Comparison of ENCODE assay signal across 15 cellular contexts in genomic region chr5:140348104-140348503, GRCh38. TPM values are rescaled to one million over a fixed set of nuclear protein-coding genes. Genes with fewer than 3 reads are reported as not detected.
DNase-seq lines count a peak whose midpoint lies in the region; ATAC-seq and TF ChIP-seq lines count a peak whose summit lies in the region.
"Had no signal": no experiment of that assay in that cellular context is flagged by ENCODE, and none has a peak within 500 bp of the region (broad histone marks: within the 10 kb centered on the region; RNA-seq: fewer than 3 reads in every experiment).

No MANE protein-coding gene starts in this region.

- H3K27me3 ChIP-seq in heart left ventricle, result no peaks in the 10 kb centered on the region
- no peaks in the 10 kb centered on the region for H3K27me3 ChIP-seq in mucosa of rectum (ENCODE audit: control insufficient read depth in 2 of 2, insufficient read depth in 2 of 2, low read length in 2 of 2)
- H3K27me3 ChIP-seq: left lung had no signal

- H3K9me3 Mint-ChIP-seq in type B pancreatic cell, result no peaks in the 10 kb centered on the region

- H3K27me3 Mint-ChIP-seq in type B pancreatic cell, result peaks cover 51% of the 10 kb centered on the region

- peaks cover 26% of the 10 kb centered on the region for H3K4me1 Mint-ChIP-seq in type B pancreatic cell (ENCODE audit: unreplicated experiment)

- intact Hi-C loops in heart left ventricle (cut with DNase I), result loop anchor here in 6 of 10 donors (5.0 to 10.0 kb wide), 5 partner anchors 46 to 273 kb away; partner anchors contain the start of genes PFDN1 (in 3 of the 6) and CYSTM1 (in 1 of the 6)
- intact Hi-C loops in left cardiac atrium (cut with DNase I), result loop anchor here (5.0 to 10.0 kb wide), 2 partner anchors 53 to 171 kb away; partner anchors contain the start of gene CYSTM1 (in 1 of the 2)

- no peak overlapping the region for H3K4me3 ChIP-seq in heart left ventricle
- H3K4me3 ChIP-seq in mucosa of rectum (ENCODE audit: low read length in 2 of 2), result no peak overlapping the region
- H3K4me3 ChIP-seq: left lung had no signal

- H3K27ac ChIP-seq in heart left ventricle, result peak overlapping the region in 11 of 12 donors; percentile 86 to 99 (median 94)
- peak overlapping the region; percentile 86 for H3K27ac ChIP-seq in VCaP
- peak overlapping the region; percentile 71 to 74 for H3K27ac ChIP-seq in mucosa of rectum (ENCODE audit: low read depth in 2 of 2, low read length in 2 of 2)
- H3K27ac ChIP-seq: HL-60, left lung had no signal

- H3K27ac Mint-ChIP-seq in type B pancreatic cell, result peak overlapping the region; percentile 75

- H3K36me3 ChIP-seq in heart left ventricle, result peaks cover 0 to 10% (median 0%) of the 10 kb centered on the region in 9 donors
- no peaks in the 10 kb centered on the region for H3K36me3 ChIP-seq in mucosa of rectum (ENCODE audit: control insufficient read depth in 2 of 2, insufficient read depth in 2 of 2, low read length in 2 of 2)
- H3K36me3 ChIP-seq: left lung had no signal

- no peak for TF ChIP-seq POLR2A in heart left ventricle (IDR thresholded peaks at IDR 0.05)

- no peak for DNase-seq in heart left ventricle
- no peak for DNase-seq in left cardiac atrium
- no peak for DNase-seq in type B pancreatic cell (ENCODE audit: extremely low spot score, unreplicated experiment)
- DNase-seq in activated effector memory CD4-positive, alpha-beta T cell treated with anti-CD3 and anti-CD28 coated beads, Interleukin-2, amount 50 U/mL, for 16 hours, result no peak
- DNase-seq: activated CD4-positive, alpha-beta T cell treated with anti-CD3 and anti-CD28 coated beads, Interleukin-2, amount 50 U/mL, for 4 hours; activated naive CD4-positive, alpha-beta T cell treated with Interleukin-2 at 50 U/mL for 16 hours; left lung; T-helper 1 cell had no signal

- H3K36me3 Mint-ChIP-seq in type B pancreatic cell, result no peaks in the 10 kb centered on the region

- H3K9me3 ChIP-seq in heart left ventricle (no peaks in the 10 kb centered on the region), mucosa of rectum (ENCODE audit: control insufficient read depth in 2 of 2, low read length in 2 of 2) (no peaks in the 10 kb centered on the region)
- H3K9me3 ChIP-seq: left lung had no signal

- 63 to 73% (median 68%) methylated on average over 4 of the region's 4 CpGs for WGBS in heart left ventricle, 4 donors

- H3K4me3 Mint-ChIP-seq in type B pancreatic cell, result peak overlapping the region; percentile 23

- ATAC-seq in heart left ventricle, result no peak
- ATAC-seq in left cardiac atrium, result no peak
- ATAC-seq in activated CD4-positive, CD25-positive, alpha-beta regulatory T cell treated with anti-CD3 and anti-CD28 coated beads, Interleukin-2, amount 50 U/mL, for 24 hours, result no peak
- no peak for ATAC-seq in HG02840 (IDR thresholded peaks at IDR 0.05; ENCODE audit: low FRiP score, unreplicated experiment)
- ATAC-seq: left lung had no signal

- TF ChIP-seq CTCF in heart left ventricle (IDR thresholded peaks at IDR 0.05) (no peak), VCaP (conservative IDR thresholded peaks at IDR 0.05) (no peak), type B pancreatic cell (conservative IDR thresholded peaks at IDR 0.05) (no peak)

- H3K9ac ChIP-seq in mucosa of rectum (ENCODE audit: low read depth in 1 of 2, low read length in 2 of 2), result peak overlapping the region in 1 of 2 donors; percentile 24

- peaks cover 8 to 49% (median 38%) of the 10 kb centered on the region in 12 donors for H3K4me1 ChIP-seq in heart left ventricle
- H3K4me1 ChIP-seq in mucosa of rectum (ENCODE audit: control insufficient read depth in 2 of 2, insufficient read depth in 2 of 2, low read length in 2 of 2), result peaks cover 26 to 43% of the 10 kb centered on the region in 2 donors

RNA-seq across cellular contexts. Expression of gene HBEGF, which starts 1.7 kb away (rescaled TPM):
- total RNA-seq in heart left ventricle, result 10 to 100 TPM; 23.6 to 60.1 (median 34.9) TPM
- 10 to 100 TPM; 18.2 to 50.7 TPM for polyA plus RNA-seq in heart left ventricle
- 10 to 100 TPM; 12.9 to 18.3 TPM for total RNA-seq in left cardiac atrium
- 4.7 and 4.9 TPM in 2 replicates for total RNA-seq in type B pancreatic cell (ENCODE audit: low replicate concordance)

RNA-seq across cellular contexts. Expression of gene SLC4A9, which starts 11.9 kb away (rescaled TPM):
- total RNA-seq in heart left ventricle (under 1 TPM in 4 of 9 donors, not detected in 5; 0.08 to 0.20 (median 0.15) TPM), left cardiac atrium (under 1 TPM; 0.09 to 0.21 TPM), type B pancreatic cell (ENCODE audit: low replicate concordance) (0.17 TPM in 1 of 2 replicates, not detected in the other)
- under 1 TPM in 1 of 2 donors, not detected in 1; 0.08 TPM for polyA plus RNA-seq in heart left ventricle
- total RNA-seq: endothelial cell of umbilical vein, left lung, M059J had no signal
- polyA plus RNA-seq: endothelial cell of umbilical vein had no signal

RNA-seq across cellular contexts. Expression of gene PFDN1, which starts 45.2 kb away (rescaled TPM):
- total RNA-seq in heart left ventricle (100 to 1,000 TPM in 1 of 9 donors, 10 to 100 TPM in 8; 53.8 to 130 (median 72.3) TPM), left cardiac atrium (10 to 100 TPM; 49.1 to 54.7 TPM), type B pancreatic cell (ENCODE audit: low replicate concordance) (47.1 and 57.9 TPM in 2 replicates)
- polyA plus RNA-seq in heart left ventricle, result 100 to 1,000 TPM in 1 of 2 donors, 10 to 100 TPM in 1; 93.8 to 140 TPM

RNA-seq across cellular contexts. Expression of gene ANKHD1, which starts 53.5 kb away (rescaled TPM):
- total RNA-seq in heart left ventricle, result 10 to 100 TPM; 49.5 to 78.8 (median 63.6) TPM
- polyA plus RNA-seq in heart left ventricle, result 10 to 100 TPM; 41.4 to 48.3 TPM
- 10 to 100 TPM; 50.1 to 67.5 TPM for total RNA-seq in left cardiac atrium
- 108 and 129 TPM in 2 replicates for total RNA-seq in type B pancreatic cell (ENCODE audit: low replicate concordance)
